ENCODE assay signal across 19 cellular contexts in genomic region chr11:3604169-3604568, GRCh38. TPM values are rescaled to one million over a fixed set of nuclear protein-coding genes. Genes with fewer than 3 reads are reported as not detected.
DNase-seq lines count a peak whose midpoint lies in the region; ATAC-seq, FAIRE-seq and TF ChIP-seq lines count a peak whose summit lies in the region.
"Had no signal": no experiment of that assay in that cellular context is flagged by ENCODE, and none has a peak within 500 bp of the region (broad histone marks: within the 10 kb centered on the region; RNA-seq: fewer than 3 reads in every experiment).

No MANE protein-coding gene starts in this region.

- in situ Hi-C loops in K562 (cut with MboI) (loop anchor here (10.0 kb wide), 1 partner anchor 139 kb away; no protein-coding TSS in a partner anchor), HepG2 (cut with HindIII; ENCODE audit: extremely low pct_ligation_motif_present, low pct_unique_long_range_greater_than_20kb) (no loop called here)

- H3K36me3 ChIP-seq in K562 (ENCODE audit: control insufficient read depth, insufficient read depth, low read length): no peaks in the 10 kb centered on the region
- no peaks in the 10 kb centered on the region for H3K36me3 ChIP-seq in left ventricle myocardium inferior
- no peaks in the 10 kb centered on the region for H3K36me3 ChIP-seq in osteoblast (ENCODE audit: insufficient read depth, low read length)
- H3K36me3 ChIP-seq in HepG2 (replicated peaks in 1 of 2; ENCODE audit: control insufficient read depth in 1 of 2, insufficient read depth in 2 of 2, low read length in 2 of 2): no peaks in the 10 kb centered on the region
- H3K36me3 ChIP-seq: BE2C had no signal

- H3K9me1 ChIP-seq in K562 (ENCODE audit: control insufficient read depth, insufficient read depth, low read length): no peaks in the 10 kb centered on the region

- TF ChIP-seq CTCF in K562 (IDR thresholded peaks at IDR 0.05 in 2 of 3, conservative IDR thresholded peaks at IDR 0.05 in 1 of 3; ENCODE audit: insufficient read depth in 2 of 3, low read depth in 1 of 3, low read length in 3 of 3) (no peak), left ventricle myocardium inferior (IDR thresholded peaks at IDR 0.05; ENCODE audit: borderline replicate concordance) (no peak), osteoblast (IDR thresholded peaks at IDR 0.05; ENCODE audit: extremely low read depth, low read depth, low read length) (no peak), HepG2 (CRISPR knock-in tag; IDR thresholded peaks at IDR 0.05) (no peak)

- FAIRE-seq in K562 (lab: Jason Lieb, UNC) (no peak), HepG2 (lab: Jason Lieb, UNC) (no peak)
- FAIRE-seq: A549, GM12878, GM18507 had no signal

- POLR2A ChIA-PET in K562 (lab: Yijun Ruan, JAX): interaction anchor here (0.6 to 0.7 kb wide), 2 partner anchors 137 to 190 kb away, joined by 3 to 4 read pairs; no protein-coding TSS in a partner anchor
- POLR2A ChIA-PET in HepG2 (lab: Yijun Ruan, JAX): no interaction called here

- TF ChIP-seq RAD21 in K562 (CRISPR knock-in tag; conservative IDR thresholded peaks at IDR 0.05 in 1 of 2, IDR thresholded peaks at IDR 0.05 in 1 of 2) (no peak), HepG2 (CRISPR knock-in tag; IDR thresholded peaks at IDR 0.05) (no peak)

- no peaks in the 10 kb centered on the region for H3K79me2 ChIP-seq in K562 (ENCODE audit: control insufficient read depth, insufficient read depth, low read length)
- no peaks in the 10 kb centered on the region for H3K79me2 ChIP-seq in osteoblast (ENCODE audit: insufficient read depth, low read length)
- H3K79me2 ChIP-seq in HepG2 (ENCODE audit: insufficient read depth, low read length): no peaks in the 10 kb centered on the region

- H3K4me1 ChIP-seq in K562 (replicated peaks in 1 of 2; ENCODE audit: control insufficient read depth in 2 of 2, insufficient read depth in 2 of 2, low read length in 2 of 2): peaks cover 0 to 13% of the 10 kb centered on the region in 2 experiments; a peak in 3 of 5 replicates
- H3K4me1 ChIP-seq in left ventricle myocardium inferior: peaks cover 9% of the 10 kb centered on the region
- H3K4me1 ChIP-seq in osteoblast (ENCODE audit: insufficient read depth, low read length): no peaks in the 10 kb centered on the region
- no peaks in the 10 kb centered on the region for H3K4me1 ChIP-seq in HepG2 (ENCODE audit: insufficient read depth, low read length)
- H3K4me1 ChIP-seq: A549, BE2C had no signal

- CTCF ChIA-PET in K562 (lab: Yijun Ruan, JAX; ENCODE audit: low intra/inter-chr PET ratio) (no interaction called here), HepG2 (lab: Yijun Ruan, JAX; ENCODE audit: low intra/inter-chr PET ratio, low total read pairs) (no interaction called here)

- TF ChIP-seq POLR2A in K562 (conservative IDR thresholded peaks at IDR 0.05) (no peak), HepG2 (IDR thresholded peaks at IDR 0.05; ENCODE audit: insufficient read depth in 1 of 2, low read depth in 2 of 2, low read length in 2 of 2) (no peak)

- H3K9ac ChIP-seq in K562 (ENCODE audit: insufficient read depth in 1 of 2, low read depth in 2 of 2, low read length in 2 of 2) (no peak overlapping the region), HepG2 (ENCODE audit: insufficient read depth, low read depth, low read length) (no peak overlapping the region)

- ATAC-seq in K562 (peak; percentile 69), HepG2 (no peak)
- ATAC-seq: CD8-positive, alpha-beta T cell; GM12878; HCT116 had no signal

- BruUV-seq in K562 (replicated peaks; lab: Mats Ljungman, UMichigan) (no TSS peak), HepG2 (replicated peaks; lab: Mats Ljungman, UMichigan) (no TSS peak)

- 0 out of 2 replicates have a peak, but pooled peaks have one; percentile 21 for TF ChIP-seq EP300 in K562 (IDR thresholded peaks at IDR 0.05; ENCODE audit: low read length)
- no peak for TF ChIP-seq EP300 in HepG2 (IDR thresholded peaks at IDR 0.05; ENCODE audit: low read depth in 2 of 2, low read length in 2 of 2)
- no peak for TF ChIP-seq EP300 in HepG2 (CRISPR knock-in tag; IDR thresholded peaks at IDR 0.05; ENCODE audit: borderline replicate concordance)

- 0% methylated on average over 3 of the region's 3 CpGs for WGBS in K562 (ENCODE audit: insufficient coverage, low coverage, missing lambda C conversion rate)
- 0% methylated on average over 3 of the region's 3 CpGs for WGBS in HepG2 (ENCODE audit: low lambda C conversion rate)

- peak; percentile 13 for DNase-seq in DMS79 treated with DMSO at 0.1 percent for 48 hours (lab: John Stamatoyannopoulos, UW)
- DNase-seq in K562 (ENCODE audit: extremely low read depth in 1 of 4, low spot score in 3 of 4): no peak
- DNase-seq in left ventricle myocardium inferior: no peak
- DNase-seq in osteoblast (ENCODE audit: insufficient read length, low spot score, missing footprints): peak; percentile 46
- DNase-seq in COLO829 (ENCODE audit: low spot score): no peak
- DNase-seq in HepG2 (ENCODE audit: low spot score): no peak
- DNase-seq in cerebellum (ENCODE audit: low spot score): no peak
- DNase-seq: BE2C; Caco-2; CD8-positive, alpha-beta T cell had no signal

- H4K20me1 ChIP-seq in K562 (replicated peaks; ENCODE audit: control insufficient read depth, insufficient read depth, low read length) (no peaks in the 10 kb centered on the region), osteoblast (ENCODE audit: insufficient read depth, low read length) (no peaks in the 10 kb centered on the region), HepG2 (ENCODE audit: insufficient read depth, low read length) (no peaks in the 10 kb centered on the region)

- H3K4me2 ChIP-seq in K562 (ENCODE audit: insufficient read depth, low read length) (no peak overlapping the region), osteoblast (ENCODE audit: insufficient read depth, low read length) (no peak overlapping the region), HepG2 (ENCODE audit: low read depth, low read length) (no peak overlapping the region)
- H3K4me2 ChIP-seq: A549 had no signal

- no peak overlapping the region for H3K4me3 ChIP-seq in K562
- H3K4me3 ChIP-seq in left ventricle myocardium inferior: no peak overlapping the region
- H3K4me3 ChIP-seq in osteoblast (ENCODE audit: insufficient read depth, low read length): no peak overlapping the region
- no peak overlapping the region for H3K4me3 ChIP-seq in HepG2 (replicated peaks in 1 of 3; ENCODE audit: insufficient read depth in 1 of 3, low read depth in 2 of 3, low read length in 3 of 3)
- H3K4me3 ChIP-seq: A549, GM12878 had no signal

- H2AFZ ChIP-seq in K562 (ENCODE audit: low read depth, low read length) (no peak overlapping the region), osteoblast (ENCODE audit: low read length) (no peak overlapping the region), HepG2 (ENCODE audit: low read length) (no peak overlapping the region)

- H3K27ac ChIP-seq in K562 (ENCODE audit: extremely low read depth, low read depth, low read length) (no peak overlapping the region), left ventricle myocardium inferior (replicated peaks) (peak overlapping the region; percentile 56), osteoblast (ENCODE audit: low read depth, low read length) (no peak overlapping the region), HepG2 (ENCODE audit: extremely low read length, insufficient read depth, low read length) (no peak overlapping the region)
- H3K27ac ChIP-seq: A549, HL-60 had no signal

- peaks cover 5 to 11% of the 10 kb centered on the region in 2 experiments; a peak in 4 of 5 replicates for H3K27me3 ChIP-seq in K562 (ENCODE audit: control insufficient read depth in 2 of 2, insufficient read depth in 2 of 2, low read length in 2 of 2)
- no peaks in the 10 kb centered on the region for H3K27me3 ChIP-seq in left ventricle myocardium inferior (ENCODE audit: low read depth)
- peaks cover 6% of the 10 kb centered on the region for H3K27me3 ChIP-seq in osteoblast (ENCODE audit: insufficient read depth, low read length)
- peaks cover 1 to 13% of the 10 kb centered on the region in 2 experiments; a peak in 3 of 5 replicates for H3K27me3 ChIP-seq in HepG2 (ENCODE audit: control insufficient read depth in 1 of 2, insufficient read depth in 2 of 2, low read length in 2 of 2)
- H3K27me3 ChIP-seq: BE2C had no signal

- H3K9me3 ChIP-seq in K562 (replicated peaks; ENCODE audit: control insufficient read depth, insufficient read depth, low read depth, low read length) (no peaks in the 10 kb centered on the region), left ventricle myocardium inferior (replicated peaks) (no peaks in the 10 kb centered on the region), osteoblast (ENCODE audit: low read depth, low read length) (no peaks in the 10 kb centered on the region), HepG2 (ENCODE audit: low read length) (no peaks in the 10 kb centered on the region)
- H3K9me3 ChIP-seq: A549, BE2C, Caco-2 had no signal

- intact Hi-C loops in K562 (cut with micrococcal nuclease) (loop anchor here (10.0 kb wide), 1 partner anchor 149 kb away; no protein-coding TSS in a partner anchor), left ventricle myocardium inferior (cut with micrococcal nuclease) (no loop called here), HepG2 (cut with micrococcal nuclease; ENCODE audit: unreplicated experiment) (loop anchor here (10.0 kb wide), 1 partner anchor 149 kb away; no protein-coding TSS in a partner anchor)

RNA-seq across cellular contexts. Expression of gene ART5, which starts 37.6 kb away (rescaled TPM):
- 0.58 TPM in 1 of 2 replicates, not detected in the other for total RNA-seq in K562 (2011; cell fraction: chromatin; rRNA removed; ENCODE audit: low replicate concordance)
- total RNA-seq in K562 (2011; cell fraction: nucleolus; rRNA removed): 0.83 and 1.2 TPM in 2 replicates
- total RNA-seq in K562 (2011; cell fraction: nucleoplasm; rRNA removed): 0.51 and 1.5 TPM in 2 replicates
- total RNA-seq in K562 (2014; rRNA removed) (0.49 and 0.50 TPM in 2 replicates), K562 (2014; rRNA removed; fragmentation: Illumina TruSeq; extraction: Trizol) (0.33 TPM in 1 of 2 replicates, not detected in the other), K562 (2015; rRNA removed; fragmentation: Illumina TruSeq; extraction: Trizol) (0.25 and 0.26 TPM in 2 replicates), K562 (2021) (0.29 and 0.38 TPM in 2 replicates), left ventricle myocardium inferior (1.4 TPM), osteoblast (0.29 and 0.36 TPM in 2 replicates), HepG2 (2016; rRNA removed; fragmentation: Illumina TruSeq; extraction: Trizol) (0.52 and 0.93 TPM in 2 replicates), cerebellum (not detected)
- polyA plus RNA-seq in K562 (2011; rRNA removed) (0.57 and 0.59 TPM in 2 replicates), K562 (2014; fragmentation: Illumina TruSeq; extraction: Trizol) (0.13 and 0.17 TPM in 2 replicates), K562 (2014; fragmentation: Nextera tagmentation; extraction: Ambion mirVana) (under 1 TPM; 0.08 TPM), K562 (2014; rRNA removed) (0.28 and 0.53 TPM in 2 replicates), HepG2 (2011; rRNA removed) (0.48 and 0.55 TPM in 2 replicates)
- polyA plus RNA-seq in K562 (2011; cell fraction: cytosol; rRNA removed): 0.46 and 0.61 TPM in 2 replicates
- 0.75 and 1.8 TPM in 2 replicates for polyA plus RNA-seq in K562 (2011; cell fraction: nucleus; rRNA removed)
- 0.23 and 0.25 TPM in 2 replicates for polyA plus RNA-seq in K562 (2012)
- not detected in 2 replicates for polyA minus RNA-seq in K562 (2011; rRNA and poly(A)+ RNA removed)
- not detected in 2 replicates for polyA minus RNA-seq in K562 (2011; cell fraction: cytosol; rRNA and poly(A)+ RNA removed)
- not detected in 2 replicates for polyA minus RNA-seq in K562 (2011; cell fraction: nucleus; rRNA and poly(A)+ RNA removed)
- 0.40 and 0.71 TPM in 2 replicates for total RNA-seq in HepG2 (2016; cell fraction: cytosol; rRNA removed; fragmentation: Illumina TruSeq; extraction: Trizol; ENCODE audit: low read depth)
- total RNA-seq in HepG2 (2016; cell fraction: insoluble cytoplasmic fraction; rRNA removed; fragmentation: Illumina TruSeq; extraction: Trizol): 0.94 and 1.6 TPM in 2 replicates
- 0.49 and 0.83 TPM in 2 replicates for total RNA-seq in HepG2 (2016; cell fraction: membrane; rRNA removed; fragmentation: Illumina TruSeq; extraction: Trizol)
- total RNA-seq in HepG2 (2016; cell fraction: nucleus; rRNA removed; fragmentation: Illumina TruSeq; extraction: Trizol): 0.91 and 2.2 TPM in 2 replicates
- 0.32 and 0.40 TPM in 2 replicates for polyA plus RNA-seq in HepG2 (2011; cell fraction: cytosol; rRNA removed)
- polyA plus RNA-seq in HepG2 (2011; cell fraction: nucleus; rRNA removed): 0.35 and 0.47 TPM in 2 replicates
- 0.62 and 0.65 TPM in 2 replicates for polyA plus RNA-seq in HepG2 (2012)
- 0.45 and 0.49 TPM in 2 replicates for polyA plus RNA-seq in HepG2 (2016; cell fraction: cytosol; fragmentation: Illumina TruSeq; extraction: Trizol; ENCODE audit: low read depth)
- polyA plus RNA-seq in HepG2 (2016; cell fraction: insoluble cytoplasmic fraction; fragmentation: Illumina TruSeq; extraction: Trizol; ENCODE audit: low read depth): 0.36 TPM in 1 of 2 replicates, not detected in the other
- 0.24 and 0.34 TPM in 2 replicates for polyA plus RNA-seq in HepG2 (2016; cell fraction: membrane; fragmentation: Illumina TruSeq; extraction: Trizol; ENCODE audit: low read depth)
- polyA plus RNA-seq in HepG2 (2016; cell fraction: nucleus; fragmentation: Illumina TruSeq; extraction: Trizol; ENCODE audit: insufficient read depth, low read depth): 0.65 and 2.1 TPM in 2 replicates
- 0.30 TPM in 1 of 2 replicates, not detected in the other for polyA minus RNA-seq in HepG2 (2011; rRNA and poly(A)+ RNA removed; ENCODE audit: low replicate concordance)
- polyA minus RNA-seq in HepG2 (2011; cell fraction: cytosol; rRNA and poly(A)+ RNA removed): not detected in 2 replicates
- polyA minus RNA-seq in HepG2 (2011; cell fraction: nucleus; rRNA and poly(A)+ RNA removed): not detected in 2 replicates
- total RNA-seq: CD8-positive, alpha-beta T cell; GM12878 had no signal
- polyA plus RNA-seq: CD14-positive monocyte had no signal

RNA-seq across cellular contexts. Expression of gene ART1, which starts 40.8 kb away (rescaled TPM):
- total RNA-seq in K562 (2011; cell fraction: chromatin; rRNA removed; ENCODE audit: low replicate concordance): not detected in 2 replicates
- not detected in 2 replicates for total RNA-seq in K562 (2011; cell fraction: nucleolus; rRNA removed)
- not detected in 2 replicates for total RNA-seq in K562 (2011; cell fraction: nucleoplasm; rRNA removed)
- not detected in 2 replicates for total RNA-seq in K562 (2014; rRNA removed)
- not detected in 2 replicates for total RNA-seq in K562 (2014; rRNA removed; fragmentation: Illumina TruSeq; extraction: Trizol)
- total RNA-seq in K562 (2015; rRNA removed; fragmentation: Illumina TruSeq; extraction: Trizol): not detected in 2 replicates
- not detected in 2 replicates for total RNA-seq in K562 (2021)
- polyA plus RNA-seq in K562 (2011; rRNA removed): not detected in 2 replicates
- not detected in 2 replicates for polyA plus RNA-seq in K562 (2011; cell fraction: cytosol; rRNA removed)
- polyA plus RNA-seq in K562 (2011; cell fraction: nucleus; rRNA removed): not detected in 2 replicates
- polyA plus RNA-seq in K562 (2012): not detected in 2 replicates
- polyA plus RNA-seq in K562 (2014; fragmentation: Illumina TruSeq; extraction: Trizol): not detected in 2 replicates
- polyA plus RNA-seq in K562 (2014; fragmentation: Nextera tagmentation; extraction: Ambion mirVana): not detected
- polyA plus RNA-seq in K562 (2014; rRNA removed): not detected in 2 replicates
- not detected in 2 replicates for polyA minus RNA-seq in K562 (2011; rRNA and poly(A)+ RNA removed)
- not detected in 2 replicates for polyA minus RNA-seq in K562 (2011; cell fraction: cytosol; rRNA and poly(A)+ RNA removed)
- not detected in 2 replicates for polyA minus RNA-seq in K562 (2011; cell fraction: nucleus; rRNA and poly(A)+ RNA removed)
- 0.58 TPM for total RNA-seq in left ventricle myocardium inferior
- total RNA-seq in osteoblast: not detected in 2 replicates
- not detected in 2 replicates for total RNA-seq in HepG2 (2016; rRNA removed; fragmentation: Illumina TruSeq; extraction: Trizol)
- total RNA-seq in HepG2 (2016; cell fraction: cytosol; rRNA removed; fragmentation: Illumina TruSeq; extraction: Trizol; ENCODE audit: low read depth): not detected in 2 replicates
- total RNA-seq in HepG2 (2016; cell fraction: insoluble cytoplasmic fraction; rRNA removed; fragmentation: Illumina TruSeq; extraction: Trizol): not detected in 2 replicates
- not detected in 2 replicates for total RNA-seq in HepG2 (2016; cell fraction: membrane; rRNA removed; fragmentation: Illumina TruSeq; extraction: Trizol)
- not detected in 2 replicates for total RNA-seq in HepG2 (2016; cell fraction: nucleus; rRNA removed; fragmentation: Illumina TruSeq; extraction: Trizol)
- polyA plus RNA-seq in HepG2 (2011; rRNA removed): not detected in 2 replicates
- polyA plus RNA-seq in HepG2 (2011; cell fraction: cytosol; rRNA removed): not detected in 2 replicates
- not detected in 2 replicates for polyA plus RNA-seq in HepG2 (2011; cell fraction: nucleus; rRNA removed)
- not detected in 2 replicates for polyA plus RNA-seq in HepG2 (2012)
- polyA plus RNA-seq in HepG2 (2016; cell fraction: cytosol; fragmentation: Illumina TruSeq; extraction: Trizol; ENCODE audit: low read depth): not detected in 2 replicates
- not detected in 2 replicates for polyA plus RNA-seq in HepG2 (2016; cell fraction: insoluble cytoplasmic fraction; fragmentation: Illumina TruSeq; extraction: Trizol; ENCODE audit: low read depth)
- polyA plus RNA-seq in HepG2 (2016; cell fraction: membrane; fragmentation: Illumina TruSeq; extraction: Trizol; ENCODE audit: low read depth): not detected in 2 replicates
- not detected in 2 replicates for polyA plus RNA-seq in HepG2 (2016; cell fraction: nucleus; fragmentation: Illumina TruSeq; extraction: Trizol; ENCODE audit: insufficient read depth, low read depth)
- not detected in 2 replicates for polyA minus RNA-seq in HepG2 (2011; rRNA and poly(A)+ RNA removed; ENCODE audit: low replicate concordance)
- polyA minus RNA-seq in HepG2 (2011; cell fraction: cytosol; rRNA and poly(A)+ RNA removed): not detected in 2 replicates
- polyA minus RNA-seq in HepG2 (2011; cell fraction: nucleus; rRNA and poly(A)+ RNA removed): not detected in 2 replicates
- total RNA-seq in cerebellum: not detected
- total RNA-seq: Caco-2; CD8-positive, alpha-beta T cell; Daoy; GM12878; H4 had no signal
- polyA plus RNA-seq: A549, AG04450, CD14-positive monocyte, GM12878 had no signal

Comparison
In these comparisons a context has a peak if more than half of its experiments do, and no peak if none do; other contexts are left out.
1. DNase-seq: peak in DMS79 treated with DMSO at 0.1 percent for 48 hours (single experiment) and osteoblast (single experiment); none in K562 (0 of 4), left ventricle myocardium inferior (single experiment), COLO829 (single experiment), HepG2 (single experiment) and cerebellum (single experiment).